9 cellular contexts compared by ENCODE assay signal in genomic region chr3:148718982-148719862, GRCh38. TPM values are rescaled to one million over a fixed set of nuclear protein-coding genes. Genes with fewer than 3 reads are reported as not detected.
A peak's percentile ranks its signal among the peaks of the same experiment; 100 is the strongest.
DNase-seq lines count a peak whose midpoint lies in the region; ATAC-seq and TF ChIP-seq lines count a peak whose summit lies in the region.
"Had no signal": no experiment of that assay in that cellular context is flagged by ENCODE, and none has a peak within 500 bp of the region (broad histone marks: within the 10 kb centered on the region; RNA-seq: fewer than 3 reads in every experiment).

No MANE protein-coding gene starts in this region.

- peak; percentile 68 for ATAC-seq in left lobe of liver
- no peak for ATAC-seq in HG03139 (IDR thresholded peaks at IDR 0.05; ENCODE audit: unreplicated experiment)
- no peak for ATAC-seq in GM21576 (IDR thresholded peaks at IDR 0.05; ENCODE audit: unreplicated experiment)
- no peak for ATAC-seq in GM21423 (IDR thresholded peaks at IDR 0.05; ENCODE audit: unreplicated experiment)

- WGBS in adrenal gland, 4 donors: 52 to 71% (median 62%) methylated on average over 7 of the region's 7 CpGs

- TF ChIP-seq CTCF in AG09309 (IDR thresholded peaks at IDR 0.05; ENCODE audit: control insufficient read depth, insufficient read depth, low read depth, low read length, missing control alignments): peak; percentile 48
- TF ChIP-seq CTCF in adrenal gland (IDR thresholded peaks at IDR 0.05): peak; percentile 30 to 57 (median 38)

- H3K27ac ChIP-seq in adrenal gland: no peak overlapping the region

- no peak for TF ChIP-seq POLR2A in adrenal gland (IDR thresholded peaks at IDR 0.05)

- H3K4me3 ChIP-seq in AG09309 (ENCODE audit: control insufficient read depth, low read depth, low read length) (no peak overlapping the region), adrenal gland (no peak overlapping the region)

- H3K36me3 ChIP-seq in adrenal gland (replicated peaks in 1 of 2): no peaks in the 10 kb centered on the region

- H3K4me1 ChIP-seq in adrenal gland (replicated peaks in 1 of 2): peaks cover 0 to 33% of the 10 kb centered on the region in 2 donors

- no peaks in the 10 kb centered on the region for H3K9me3 ChIP-seq in adrenal gland (replicated peaks in 1 of 3)

- no peaks in the 10 kb centered on the region for H3K27me3 ChIP-seq in adrenal gland

- DNase-seq in AG09309 (ENCODE audit: low read depth) (no peak), HCEC 1CT (peak; percentile 48), adrenal gland (no peak), left lobe of liver (ENCODE audit: low spot score) (no peak), pons (ENCODE audit: low spot score) (no peak)
- DNase-seq: activated CD8-positive, alpha-beta memory T cell treated with anti-CD3 and anti-CD28 coated beads, Interleukin-2, amount 50 U/mL, for 48 hours had no signal

- intact Hi-C loops in adrenal gland (cut with DNase I): no loop called here

RNA-seq across cellular contexts. Expression of gene AGTR1, which starts 21.5 kb away (rescaled TPM):
- total RNA-seq in adrenal gland (10 to 100 TPM; 27.3 to 89.2 (median 60.2) TPM), left lobe of liver (25.5 TPM)
- polyA plus RNA-seq in adrenal gland: 10 to 100 TPM; 20.6 to 84.0 (median 37.9) TPM
